Comparison of ENCODE assay signal across 22 cellular contexts in the genomic region with DNA sequence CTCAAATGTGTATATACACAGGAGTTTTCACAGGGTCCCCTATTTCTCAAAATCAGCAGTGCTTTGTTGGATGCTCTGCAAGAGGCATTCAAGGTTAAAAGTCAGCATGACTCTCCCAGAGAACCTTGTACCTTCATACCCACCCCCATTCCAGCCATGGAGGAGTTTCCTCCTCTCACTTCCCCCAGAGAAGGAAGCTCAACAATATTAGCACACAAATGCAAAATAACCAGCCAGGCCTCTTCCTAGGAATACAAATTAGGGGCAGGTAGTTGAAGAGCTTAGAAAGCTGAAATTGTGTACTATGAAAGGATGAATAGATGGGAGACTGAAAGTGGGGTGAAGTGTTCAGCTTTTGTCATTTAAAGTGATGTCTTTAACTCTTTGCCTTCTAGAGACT. TPM values are rescaled to one million over a fixed set of nuclear protein-coding genes. Genes with fewer than 3 reads are reported as not detected.
DNase-seq lines count a peak whose midpoint lies in the region; ATAC-seq, FAIRE-seq and TF ChIP-seq lines count a peak whose summit lies in the region.
"Had no signal": no experiment of that assay in that cellular context is flagged by ENCODE, and none has a peak within 500 bp of the region (broad histone marks: within the 10 kb centered on the region; RNA-seq: fewer than 3 reads in every experiment).

No MANE protein-coding gene starts in this region.

- peaks cover 14% of the 10 kb centered on the region for H3K4me1 Mint-ChIP-seq in neural progenitor cell
- H3K4me1 Mint-ChIP-seq in stimulated activated naive B cell treated with anti-CD40 and anti-IgM and Interleukin-4, amounts not matched to agents 10 μg/mL and 1 μg/mL and 100 μg/mL, for 72 hours = peaks cover 3 to 11% of the 10 kb centered on the region in 2 donors
- H3K4me1 Mint-ChIP-seq: activated naive CD8-positive, alpha-beta T cell treated with anti-CD3 and anti-CD28 coated beads for 36 hours; stimulated activated memory B cell treated with anti-CD40 and anti-IgM and Interleukin-4, amounts not matched to agents 10 μg/mL and 1 μg/mL and 100 μg/mL, for 72 hours had no signal

- H3K36me3 Mint-ChIP-seq in neural progenitor cell = peaks cover 15% of the 10 kb centered on the region
- no peaks in the 10 kb centered on the region for H3K36me3 Mint-ChIP-seq in stimulated activated naive B cell treated with anti-CD40 and anti-IgM and Interleukin-4, amounts not matched to agents 10 μg/mL and 1 μg/mL and 100 μg/mL, for 72 hours
- H3K36me3 Mint-ChIP-seq: activated naive CD8-positive, alpha-beta T cell treated with anti-CD3 and anti-CD28 coated beads for 36 hours; CD8-positive, alpha-beta T cell; stimulated activated memory B cell treated with anti-CD40 and anti-IgM and Interleukin-4, amounts not matched to agents 10 μg/mL and 1 μg/mL and 100 μg/mL, for 72 hours had no signal

- H2AFZ ChIP-seq in neural progenitor cell (replicated peaks) = no peak overlapping the region

- H3K27me3 ChIP-seq in HL-60 (ENCODE audit: insufficient read depth, poor library complexity, severe bottlenecking) (no peaks in the 10 kb centered on the region), iPS-18a (ENCODE audit: control insufficient read depth, insufficient read depth, low read length) (no peaks in the 10 kb centered on the region), neural progenitor cell (no peaks in the 10 kb centered on the region)
- H3K27me3 ChIP-seq: colonic mucosa, left lung, Peyer's patch, thyroid gland had no signal

- H3K4me3 ChIP-seq in HL-60 (replicated peaks; ENCODE audit: insufficient read depth, low read length) (no peak overlapping the region), iPS-18a (ENCODE audit: low read length) (peak overlapping the region; percentile 7), neural progenitor cell (no peak overlapping the region)
- H3K4me3 ChIP-seq: colonic mucosa, left lung, Peyer's patch, thyroid gland had no signal

- H3K36me3 ChIP-seq in iPS-18a (ENCODE audit: control insufficient read depth, low read depth, low read length) (no peaks in the 10 kb centered on the region), neural progenitor cell (no peaks in the 10 kb centered on the region)
- H3K36me3 ChIP-seq: colonic mucosa, left lung, Peyer's patch, thyroid gland had no signal

- TF ChIP-seq CTCF in HL-60 (IDR thresholded peaks at IDR 0.05; ENCODE audit: insufficient read depth, low read length) (no peak), neural progenitor cell (IDR thresholded peaks at IDR 0.05) (no peak)

- DNase-seq in HL-60 (ENCODE audit: low read depth in 1 of 2, low spot score in 1 of 2) (peak; percentile 5 to 43), OCI-M1 (lab: John Stamatoyannopoulos, UW) (peak; percentile 24), neural progenitor cell (ENCODE audit: low spot score) (no peak), NCI-H446 treated with DMSO at 0.1 percent for 48 hours (lab: John Stamatoyannopoulos, UW) (no peak), GM12892 (ENCODE audit: insufficient read length) (no peak)
- no peak for DNase-seq in stimulated activated naive B cell treated with anti-CD40 and anti-IgM and Interleukin-4, amounts not matched to agents 10 μg/mL and 1 μg/mL and 100 μg/mL, for 72 hours
- DNase-seq: activated naive CD8-positive, alpha-beta T cell treated with anti-CD3 and anti-CD28 coated beads for 36 hours; CD8-positive, alpha-beta T cell; colonic mucosa; DMS53; left lung; NCI-H1694 treated with DMSO at 0.1 percent for 48 hours; NCI-H2227 treated with DMSO at 0.1 percent for 48 hours; nucleus accumbens; Peyer's patch; SK-N-SH; T1000; thyroid gland had no signal

- H4K20me1 ChIP-seq in neural progenitor cell (ENCODE audit: low read depth) = no peaks in the 10 kb centered on the region

- TF ChIP-seq POLR2A in GM12892 (IDR thresholded peaks at IDR 0.05; ENCODE audit: low read depth, low read length) = no peak

- H3K4me3 Mint-ChIP-seq in neural progenitor cell = no peak overlapping the region
- no peak overlapping the region for H3K4me3 Mint-ChIP-seq in stimulated activated naive B cell treated with anti-CD40 and anti-IgM and Interleukin-4, amounts not matched to agents 10 μg/mL and 1 μg/mL and 100 μg/mL, for 72 hours
- H3K4me3 Mint-ChIP-seq: activated naive CD8-positive, alpha-beta T cell treated with anti-CD3 and anti-CD28 coated beads for 36 hours; CD8-positive, alpha-beta T cell; stimulated activated memory B cell treated with anti-CD40 and anti-IgM and Interleukin-4, amounts not matched to agents 10 μg/mL and 1 μg/mL and 100 μg/mL, for 72 hours had no signal

- H3K27ac Mint-ChIP-seq in neural progenitor cell = peak overlapping the region; percentile 85
- no peak overlapping the region for H3K27ac Mint-ChIP-seq in stimulated activated naive B cell treated with anti-CD40 and anti-IgM and Interleukin-4, amounts not matched to agents 10 μg/mL and 1 μg/mL and 100 μg/mL, for 72 hours
- H3K27ac Mint-ChIP-seq: activated naive CD8-positive, alpha-beta T cell treated with anti-CD3 and anti-CD28 coated beads for 36 hours; CD8-positive, alpha-beta T cell; stimulated activated memory B cell treated with anti-CD40 and anti-IgM and Interleukin-4, amounts not matched to agents 10 μg/mL and 1 μg/mL and 100 μg/mL, for 72 hours had no signal

- H3K9me3 ChIP-seq in iPS-18a (ENCODE audit: control insufficient read depth, low read depth, low read length) = no peaks in the 10 kb centered on the region
- H3K9me3 ChIP-seq in neural progenitor cell (ENCODE audit: low read depth) = no peaks in the 10 kb centered on the region
- H3K9me3 ChIP-seq: colonic mucosa, left lung, Peyer's patch, SK-N-SH, thyroid gland had no signal

- peak overlapping the region; percentile 43 for H3K27ac ChIP-seq in HL-60 (replicated peaks)
- H3K27ac ChIP-seq in iPS-18a (ENCODE audit: low read length) = no peak overlapping the region
- H3K27ac ChIP-seq in neural progenitor cell = no peak overlapping the region
- H3K27ac ChIP-seq: colonic mucosa, left lung, Peyer's patch, thyroid gland had no signal

- no peak for FAIRE-seq in GM12892 (lab: Jason Lieb, UNC)

- no peak overlapping the region for H3K9ac ChIP-seq in iPS-18a (ENCODE audit: low read length)
- no peak overlapping the region for H3K9ac ChIP-seq in neural progenitor cell
- H3K9ac ChIP-seq: SK-N-SH had no signal

- H3F3A ChIP-seq in neural progenitor cell (ENCODE audit: low read depth) = peaks cover 2% of the 10 kb centered on the region

- ATAC-seq in GM18502 (IDR thresholded peaks at IDR 0.05; ENCODE audit: poor library complexity, unreplicated experiment) = no peak
- ATAC-seq in stimulated activated naive B cell treated with anti-CD40 and anti-IgM and Interleukin-4, amounts not matched to agents 10 μg/mL and 1 μg/mL and 100 μg/mL, for 72 hours (replicated peaks) = no peak
- ATAC-seq: CD8-positive, alpha-beta T cell; left lung; right cardiac atrium; stimulated activated memory B cell treated with anti-CD40 and anti-IgM and Interleukin-4, amounts not matched to agents 10 μg/mL and 1 μg/mL and 100 μg/mL, for 72 hours had no signal

- no peaks in the 10 kb centered on the region for H3K79me2 ChIP-seq in neural progenitor cell (ENCODE audit: low read depth)

- H3K4me1 ChIP-seq in iPS-18a (ENCODE audit: control insufficient read depth, low read depth, low read length) = peaks cover 22% of the 10 kb centered on the region
- peaks cover 10% of the 10 kb centered on the region for H3K4me1 ChIP-seq in neural progenitor cell
- H3K4me1 ChIP-seq: colonic mucosa, Peyer's patch, thyroid gland had no signal

- H3K9me3 Mint-ChIP-seq in neural progenitor cell = peaks cover 4% of the 10 kb centered on the region
- no peaks in the 10 kb centered on the region for H3K9me3 Mint-ChIP-seq in stimulated activated naive B cell treated with anti-CD40 and anti-IgM and Interleukin-4, amounts not matched to agents 10 μg/mL and 1 μg/mL and 100 μg/mL, for 72 hours
- H3K9me3 Mint-ChIP-seq: activated naive CD8-positive, alpha-beta T cell treated with anti-CD3 and anti-CD28 coated beads for 36 hours; CD8-positive, alpha-beta T cell; stimulated activated memory B cell treated with anti-CD40 and anti-IgM and Interleukin-4, amounts not matched to agents 10 μg/mL and 1 μg/mL and 100 μg/mL, for 72 hours had no signal

- H3K27me3 Mint-ChIP-seq in neural progenitor cell (ENCODE audit: insufficient read depth, low read depth) = peaks cover 3% of the 10 kb centered on the region
- no peaks in the 10 kb centered on the region for H3K27me3 Mint-ChIP-seq in stimulated activated naive B cell treated with anti-CD40 and anti-IgM and Interleukin-4, amounts not matched to agents 10 μg/mL and 1 μg/mL and 100 μg/mL, for 72 hours
- H3K27me3 Mint-ChIP-seq: activated naive CD8-positive, alpha-beta T cell treated with anti-CD3 and anti-CD28 coated beads for 36 hours; stimulated activated memory B cell treated with anti-CD40 and anti-IgM and Interleukin-4, amounts not matched to agents 10 μg/mL and 1 μg/mL and 100 μg/mL, for 72 hours had no signal

- peak overlapping the region; percentile 47 for H3K4me2 ChIP-seq in neural progenitor cell
- H3K4me2 ChIP-seq: SK-N-SH had no signal

RNA-seq across cellular contexts. Expression of a gene that starts 43.8 kb away (rescaled TPM):
- 17.2 and 22.5 TPM in 2 replicates for total RNA-seq in neural progenitor cell (ENCODE audit: low replicate concordance)
- polyA plus RNA-seq in GM12892 (2012; ENCODE audit: missing spikeins) = 0.38 TPM

Comparison
In these comparisons a context has a peak if more than half of its experiments do, and no peak if none do; other contexts are left out.
1. DNase-seq: peak in HL-60 (2 of 2) and OCI-M1 (single experiment); none in neural progenitor cell (single experiment), NCI-H446 treated with DMSO at 0.1 percent for 48 hours (single experiment), stimulated activated naive B cell treated with anti-CD40 and anti-IgM and Interleukin-4, amounts not matched to agents 10 μg/mL and 1 μg/mL and 100 μg/mL, for 72 hours (single experiment) and GM12892 (single experiment).